ENCODE assay signal across 8 cellular contexts in the genomic region with DNA sequence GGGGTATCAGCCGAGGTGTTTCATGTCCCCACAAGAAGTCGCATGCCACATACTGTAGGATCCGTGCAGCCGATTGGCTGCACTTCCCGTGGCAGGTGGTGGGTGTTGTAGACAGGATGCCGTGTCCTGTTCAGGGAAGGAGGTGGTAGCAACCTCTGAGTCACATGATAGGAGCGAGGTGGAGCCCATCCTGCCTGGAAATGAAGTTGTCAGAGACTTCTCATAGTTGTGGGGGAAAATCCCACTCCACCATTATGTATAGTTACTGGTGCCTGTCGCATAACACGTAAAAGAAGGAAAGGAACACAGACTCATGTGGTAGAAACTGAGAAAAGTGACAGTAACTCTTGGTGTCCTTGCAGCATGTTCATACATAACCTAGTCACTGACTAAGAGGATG.
DNase-seq lines count a peak whose midpoint lies in the region; ATAC-seq and FAIRE-seq lines count a peak whose summit lies in the region.

No MANE protein-coding gene starts in this region.

- FAIRE-seq in urothelium cell line (lab: Jason Lieb, UNC) = no peak

- ATAC-seq in HG03342 (IDR thresholded peaks at IDR 0.05; ENCODE audit: unreplicated experiment) = peak; percentile 56

- DNase-seq in activated naive CD4-positive, alpha-beta T cell treated with Interleukin-2 at 50 U/mL for 16 hours = peak; percentile 56
- no peak for DNase-seq in activated naive CD4-positive, alpha-beta T cell (lab: John Stamatoyannopoulos, UW)
- peak; percentile 54 for DNase-seq in dermis blood vessel endothelial cell
- peak; percentile 31 for DNase-seq in urothelium cell line (ENCODE audit: low spot score)
- DNase-seq in NCI-H187 treated with DMSO at 0.1 percent for 48 hours (lab: John Stamatoyannopoulos, UW) = no peak
- DNase-seq in COLO668 (lab: John Stamatoyannopoulos, UW; ENCODE audit: unreplicated experiment) = no peak
- no peak for DNase-seq in globus pallidus (ENCODE audit: low spot score)

Comparison
In these comparisons a context has a peak if more than half of its experiments do, and no peak if none do; other contexts are left out.
1. DNase-seq: peak in activated naive CD4-positive, alpha-beta T cell treated with Interleukin-2 at 50 U/mL for 16 hours (single experiment), dermis blood vessel endothelial cell (single experiment) and urothelium cell line (single experiment); none in activated naive CD4-positive, alpha-beta T cell (0 of 4), NCI-H187 treated with DMSO at 0.1 percent for 48 hours (single experiment), COLO668 (single experiment) and globus pallidus (single experiment).